In genomic region chr5:94025788-94026473, GRCh38 we compare ENCODE assay signal across 1 cellular context.
TF ChIP-seq lines count a peak whose summit lies in the region.

No MANE protein-coding gene starts in this region.

TF ChIP-seq in HepG2, 621 proteins besides CTCF, POLR2A, EP300 and RAD21 (continued from another document and continues in another):
- TF ChIP-seq ZBTB40 (IDR thresholded peaks at IDR 0.05) (no peak), ZBTB40 (CRISPR knock-in tag; IDR thresholded peaks at IDR 0.05) (no peak), DMAP1 (CRISPR knock-in tag; IDR thresholded peaks at IDR 0.05) (peak; percentile 42; the same call in 1 of the 2 replicates), ZNF275 (CRISPR knock-in tag; IDR thresholded peaks at IDR 0.05; ENCODE audit: borderline replicate concordance) (no peak), ZSCAN5A (CRISPR knock-in tag; IDR thresholded peaks at IDR 0.05; ENCODE audit: borderline replicate concordance) (no peak), PHF8 (CRISPR knock-in tag; IDR thresholded peaks at IDR 0.05) (no peak), ESRRA (CRISPR knock-in tag; IDR thresholded peaks at IDR 0.05; ENCODE audit: low read depth) (0 out of 2 replicates have a peak, but pooled peaks have one; percentile 21), SNAPC4 (CRISPR knock-in tag; IDR thresholded peaks at IDR 0.05) (no peak), ZNF598 (CRISPR knock-in tag; IDR thresholded peaks at IDR 0.05; ENCODE audit: borderline replicate concordance) (no peak), ZNF280B (CRISPR knock-in tag; IDR thresholded peaks at IDR 0.05; ENCODE audit: borderline replicate concordance) (no peak; the same call in 1 of the 2 replicates), NBN (conservative IDR thresholded peaks at IDR 0.05) (no peak), FOSL1 (CRISPR knock-in tag; IDR thresholded peaks at IDR 0.05; ENCODE audit: borderline replicate concordance) (no peak), ZNF724P (CRISPR knock-in tag; IDR thresholded peaks at IDR 0.05; ENCODE audit: borderline replicate concordance) (no peak), SRSF4 (IDR thresholded peaks at IDR 0.05; ENCODE audit: low read depth, low read length, poor library complexity, severe bottlenecking) (no peak), ZNF333 (CRISPR knock-in tag; IDR thresholded peaks at IDR 0.05; ENCODE audit: borderline replicate concordance) (no peak), SRY (CRISPR knock-in tag; IDR thresholded peaks at IDR 0.05) (0 out of 2 replicates have a peak, but pooled peaks have one; percentile 18), CHCHD3 (CRISPR knock-in tag; IDR thresholded peaks at IDR 0.05) (no peak), ZFYVE20 (CRISPR knock-in tag; IDR thresholded peaks at IDR 0.05; ENCODE audit: borderline replicate concordance, low read depth) (no peak), ZNF292 (CRISPR knock-in tag; IDR thresholded peaks at IDR 0.05; ENCODE audit: borderline replicate concordance, low read depth) (0 out of 2 replicates have a peak, but pooled peaks have one; percentile 48), PAXIP1 (CRISPR knock-in tag; conservative IDR thresholded peaks at IDR 0.05) (0 out of 2 replicates have a peak, but pooled peaks have one; percentile 27), GMEB1 (CRISPR knock-in tag; IDR thresholded peaks at IDR 0.05; ENCODE audit: borderline replicate concordance) (no peak), ZBTB8A (CRISPR knock-in tag; IDR thresholded peaks at IDR 0.05; ENCODE audit: borderline replicate concordance, low read depth) (no peak), FOXO1 (CRISPR knock-in tag; IDR thresholded peaks at IDR 0.05) (no peak; the same call in 1 of the 2 replicates), POGZ (CRISPR knock-in tag; IDR thresholded peaks at IDR 0.05) (peak; percentile 89), ZFP41 (CRISPR knock-in tag; IDR thresholded peaks at IDR 0.05; ENCODE audit: borderline replicate concordance) (no peak), MXD4 (CRISPR knock-in tag; IDR thresholded peaks at IDR 0.05) (no peak), ZFP36L1 (CRISPR knock-in tag; IDR thresholded peaks at IDR 0.05) (no peak), MTF2 (CRISPR knock-in tag; IDR thresholded peaks at IDR 0.05; ENCODE audit: borderline replicate concordance) (no peak), RFXAP (CRISPR knock-in tag; IDR thresholded peaks at IDR 0.05; ENCODE audit: borderline replicate concordance) (no peak), ZNF781 (CRISPR knock-in tag; IDR thresholded peaks at IDR 0.05; ENCODE audit: borderline replicate concordance, not compliant biosample characterization) (no peak)
